In genomic region chr17:73297934-73298861, GRCh38 we compare ENCODE assay signal across 13 cellular contexts. TPM values are rescaled to one million over a fixed set of nuclear protein-coding genes. Genes with fewer than 3 reads are reported as not detected.
DNase-seq lines count a peak whose midpoint lies in the region; ATAC-seq and TF ChIP-seq lines count a peak whose summit lies in the region.
"Had no signal": no experiment of that assay in that cellular context is flagged by ENCODE, and none has a peak within 500 bp of the region (broad histone marks: within the 10 kb centered on the region; RNA-seq: fewer than 3 reads in every experiment).

No MANE protein-coding gene starts in this region.

- peaks cover 10 to 24% of the 10 kb centered on the region in 2 donors for H3K4me1 ChIP-seq in uterus

- DNase-seq in activated naive CD8-positive, alpha-beta T cell treated with anti-CD3 and anti-CD28 coated beads, Interleukin-2, amount 50 U/mL, for 24 hours, result no peak
- DNase-seq in activated naive CD8-positive, alpha-beta T cell treated with anti-CD3 and anti-CD28 coated beads for 36 hours, result no peak
- DNase-seq in UCSD-AML1 (lab: John Stamatoyannopoulos, UW; ENCODE audit: unreplicated experiment) (peak; percentile 33), left lobe of liver (ENCODE audit: low spot score) (no peak), uterus (no peak), DMS 273 treated with DMSO at 0.1 percent for 48 hours (lab: John Stamatoyannopoulos, UW) (no peak), COLO668 (lab: John Stamatoyannopoulos, UW; ENCODE audit: unreplicated experiment) (no peak), T-helper 9 cell (no peak)
- DNase-seq: NCI-H2107, ovary had no signal

- no peak overlapping the region for H3K27ac Mint-ChIP-seq in activated naive CD8-positive, alpha-beta T cell treated with anti-CD3 and anti-CD28 coated beads, Interleukin-2, amount 50 U/mL, for 24 hours
- H3K27ac Mint-ChIP-seq in activated naive CD8-positive, alpha-beta T cell treated with anti-CD3 and anti-CD28 coated beads for 36 hours, result no peak overlapping the region

- H3K9me3 Mint-ChIP-seq in activated naive CD8-positive, alpha-beta T cell treated with anti-CD3 and anti-CD28 coated beads, Interleukin-2, amount 50 U/mL, for 24 hours, result no peaks in the 10 kb centered on the region
- no peaks in the 10 kb centered on the region for H3K9me3 Mint-ChIP-seq in activated naive CD8-positive, alpha-beta T cell treated with anti-CD3 and anti-CD28 coated beads for 36 hours

- peaks cover 2% of the 10 kb centered on the region for H3K27me3 Mint-ChIP-seq in activated naive CD8-positive, alpha-beta T cell treated with anti-CD3 and anti-CD28 coated beads, Interleukin-2, amount 50 U/mL, for 24 hours
- peaks cover 4% of the 10 kb centered on the region for H3K27me3 Mint-ChIP-seq in activated naive CD8-positive, alpha-beta T cell treated with anti-CD3 and anti-CD28 coated beads for 36 hours

- H3K4me3 ChIP-seq in uterus, result peak overlapping the region in 1 of 2 donors; percentile 2
- H3K4me3 ChIP-seq: ovary had no signal

- intact Hi-C loops in uterus (cut with DNase I; ENCODE audit: low total_unique reads), result no loop called here

- H3K27me3 ChIP-seq in uterus, result no peaks in the 10 kb centered on the region
- H3K27me3 ChIP-seq: ovary had no signal

- H3K27ac ChIP-seq in uterus, result peak overlapping the region; percentile 58 to 71
- H3K27ac ChIP-seq: ovary had no signal

- H3K4me1 Mint-ChIP-seq in activated naive CD8-positive, alpha-beta T cell treated with anti-CD3 and anti-CD28 coated beads, Interleukin-2, amount 50 U/mL, for 24 hours, result no peaks in the 10 kb centered on the region
- H3K4me1 Mint-ChIP-seq in activated naive CD8-positive, alpha-beta T cell treated with anti-CD3 and anti-CD28 coated beads for 36 hours, result no peaks in the 10 kb centered on the region

- no peaks in the 10 kb centered on the region for H3K9me3 ChIP-seq in uterus
- H3K9me3 ChIP-seq: ovary had no signal

- no peaks in the 10 kb centered on the region for H3K36me3 ChIP-seq in uterus
- H3K36me3 ChIP-seq: ovary had no signal

- TF ChIP-seq CTCF in uterus (IDR thresholded peaks at IDR 0.05), result no peak

- H3K36me3 Mint-ChIP-seq in activated naive CD8-positive, alpha-beta T cell treated with anti-CD3 and anti-CD28 coated beads, Interleukin-2, amount 50 U/mL, for 24 hours (ENCODE audit: low read depth), result no peaks in the 10 kb centered on the region
- H3K36me3 Mint-ChIP-seq in activated naive CD8-positive, alpha-beta T cell treated with anti-CD3 and anti-CD28 coated beads for 36 hours, result no peaks in the 10 kb centered on the region

- peak; percentile 28 for ATAC-seq in activated naive CD8-positive, alpha-beta T cell treated with anti-CD3 and anti-CD28 coated beads, Interleukin-2, amount 50 U/mL, for 24 hours
- peak; percentile 50 for ATAC-seq in left lobe of liver

- TF ChIP-seq POLR2A in uterus (IDR thresholded peaks at IDR 0.05), result no peak

- H3K4me3 Mint-ChIP-seq in activated naive CD8-positive, alpha-beta T cell treated with anti-CD3 and anti-CD28 coated beads, Interleukin-2, amount 50 U/mL, for 24 hours, result no peak overlapping the region
- H3K4me3 Mint-ChIP-seq in activated naive CD8-positive, alpha-beta T cell treated with anti-CD3 and anti-CD28 coated beads for 36 hours, result no peak overlapping the region

RNA-seq across cellular contexts. Expression of gene CDC42EP4, which starts 13.6 kb away (rescaled TPM):
- total RNA-seq in activated naive CD8-positive, alpha-beta T cell treated with anti-CD3 and anti-CD28 coated beads for 36 hours, result under 1 TPM; 0.56 to 0.98 TPM
- total RNA-seq in left lobe of liver (35.5 TPM), uterus (100 to 1,000 TPM in 1 of 4 donors, 10 to 100 TPM in 3; 26.6 to 131 (median 70.7) TPM)

RNA-seq across cellular contexts. Expression of gene CPSF4L, which starts 36.5 kb away (rescaled TPM):
- total RNA-seq in activated naive CD8-positive, alpha-beta T cell treated with anti-CD3 and anti-CD28 coated beads for 36 hours, result not detected
- total RNA-seq in left lobe of liver (0.13 TPM), uterus (under 1 TPM in 1 of 4 donors, not detected in 3; 0.34 TPM)
- total RNA-seq: dermis microvascular lymphatic vessel endothelial cell, H1, HT-29 had no signal

Comparison
In these comparisons a context has a peak if more than half of its experiments do, and no peak if none do; other contexts are left out.
1. RNA of gene CDC42EP4, which starts 13.6 kb away (total RNA-seq): 26.6 to 131 TPM in uterus and 35.5 TPM in left lobe of liver (single experiment); 0.56 to 0.98 TPM in activated naive CD8-positive, alpha-beta T cell treated with anti-CD3 and anti-CD28 coated beads for 36 hours; every median in the first group is over 10 times any median in the second.